ENCODE assay signal across 8 cellular contexts in the genomic region with DNA sequence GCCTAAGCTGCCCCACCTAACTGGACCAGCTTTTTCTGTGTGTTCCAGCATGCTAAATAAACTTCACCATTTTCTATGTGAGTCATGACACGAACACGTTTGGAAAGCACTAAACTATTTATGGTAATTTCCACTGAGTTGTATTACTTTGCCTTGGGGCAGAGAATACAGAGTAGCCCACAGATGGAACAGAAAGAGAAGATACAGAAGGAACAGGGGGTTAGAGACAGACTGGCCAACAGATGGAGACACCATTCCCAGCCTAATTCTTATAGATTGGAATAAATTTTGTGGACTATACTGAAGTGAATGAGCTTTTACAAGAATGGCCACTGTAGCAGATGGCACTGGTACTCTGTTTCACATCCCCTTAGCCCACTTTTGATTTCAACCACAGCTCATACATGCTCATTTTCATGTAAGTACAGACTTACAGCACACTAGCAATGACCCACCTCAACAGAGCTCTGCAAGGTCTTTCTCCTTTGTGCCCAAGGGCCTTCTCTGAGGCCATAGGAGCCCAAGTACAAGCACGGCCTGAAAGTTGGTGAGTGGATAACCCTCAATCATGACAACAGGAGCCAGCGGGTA. TPM values are rescaled to one million over a fixed set of nuclear protein-coding genes. Genes with fewer than 3 reads are reported as not detected.
DNase-seq lines count a peak whose midpoint lies in the region; ATAC-seq and TF ChIP-seq lines count a peak whose summit lies in the region.

No MANE protein-coding gene starts in this region.

- no peak overlapping the region for H3K27ac Mint-ChIP-seq in activated T-helper 17 cell treated with anti-CD3 and anti-CD28 coated beads, Interleukin-2, amount 50 U/mL, for 72 hours

- H3K9me3 Mint-ChIP-seq in activated T-helper 17 cell treated with anti-CD3 and anti-CD28 coated beads, Interleukin-2, amount 50 U/mL, for 72 hours: no peaks in the 10 kb centered on the region

- peak; percentile 99 for ATAC-seq in HG03025 (IDR thresholded peaks at IDR 0.05; ENCODE audit: low FRiP score, unreplicated experiment)
- ATAC-seq in activated T-helper 17 cell treated with anti-CD3 and anti-CD28 coated beads, Interleukin-2, amount 50 U/mL, for 72 hours (replicated peaks): peak; percentile 35

- H3K27me3 Mint-ChIP-seq in activated T-helper 17 cell treated with anti-CD3 and anti-CD28 coated beads, Interleukin-2, amount 50 U/mL, for 72 hours: peaks cover 13% of the 10 kb centered on the region

- peak; percentile 57 for TF ChIP-seq POLR2A in GM19193 (IDR thresholded peaks at IDR 0.05; ENCODE audit: extremely low read depth, insufficient read depth, insufficient read length)

- H3K4me3 Mint-ChIP-seq in activated T-helper 17 cell treated with anti-CD3 and anti-CD28 coated beads, Interleukin-2, amount 50 U/mL, for 72 hours: no peak overlapping the region

- peak; percentile 30 for DNase-seq in A172 (ENCODE audit: low spot score)
- no peak for DNase-seq in NCI-H2107 treated with DMSO at 0.1 percent for 48 hours (lab: John Stamatoyannopoulos, UW; ENCODE audit: unreplicated experiment)
- no peak for DNase-seq in activated T-cell treated with anti-CD3 and anti-CD28 coated beads, Interleukin-2, amount 50 U/mL, for 1 hour
- no peak for DNase-seq in SHP77 (lab: John Stamatoyannopoulos, UW)
- DNase-seq in activated effector memory CD4-positive, alpha-beta T cell treated with Interleukin-2 at 50 U/mL for 16 hours: no peak

- H3K36me3 Mint-ChIP-seq in activated T-helper 17 cell treated with anti-CD3 and anti-CD28 coated beads, Interleukin-2, amount 50 U/mL, for 72 hours (ENCODE audit: low read depth): no peaks in the 10 kb centered on the region

- no peaks in the 10 kb centered on the region for H3K4me1 Mint-ChIP-seq in activated T-helper 17 cell treated with anti-CD3 and anti-CD28 coated beads, Interleukin-2, amount 50 U/mL, for 72 hours

RNA-seq across cellular contexts. Expression of gene NT5DC1, which starts 13.1 kb away (rescaled TPM):
- 5.2 and 10.3 TPM in 2 replicates for total RNA-seq in A172 (2014; rRNA removed; shearing (Covaris generic))
- 10 to 100 TPM; 37.5 to 47.1 TPM for total RNA-seq in activated T-helper 17 cell treated with anti-CD3 and anti-CD28 coated beads, Interleukin-2, amount 50 U/mL, for 72 hours

RNA-seq across cellular contexts. Expression of gene FRK, which starts 26.8 kb away (rescaled TPM):
- 0.02 and 0.05 TPM in 2 replicates for total RNA-seq in A172 (2014; rRNA removed; shearing (Covaris generic))
- total RNA-seq in activated T-helper 17 cell treated with anti-CD3 and anti-CD28 coated beads, Interleukin-2, amount 50 U/mL, for 72 hours: under 1 TPM; 0.05 to 0.06 TPM

RNA-seq across cellular contexts. Expression of gene COL10A1, which starts 38.4 kb away (rescaled TPM):
- total RNA-seq in A172 (2014; rRNA removed; shearing (Covaris generic)): not detected in 2 replicates
- not detected for total RNA-seq in activated T-helper 17 cell treated with anti-CD3 and anti-CD28 coated beads, Interleukin-2, amount 50 U/mL, for 72 hours
